Comparison of ENCODE assay signal across 16 cellular contexts in the genomic region with DNA sequence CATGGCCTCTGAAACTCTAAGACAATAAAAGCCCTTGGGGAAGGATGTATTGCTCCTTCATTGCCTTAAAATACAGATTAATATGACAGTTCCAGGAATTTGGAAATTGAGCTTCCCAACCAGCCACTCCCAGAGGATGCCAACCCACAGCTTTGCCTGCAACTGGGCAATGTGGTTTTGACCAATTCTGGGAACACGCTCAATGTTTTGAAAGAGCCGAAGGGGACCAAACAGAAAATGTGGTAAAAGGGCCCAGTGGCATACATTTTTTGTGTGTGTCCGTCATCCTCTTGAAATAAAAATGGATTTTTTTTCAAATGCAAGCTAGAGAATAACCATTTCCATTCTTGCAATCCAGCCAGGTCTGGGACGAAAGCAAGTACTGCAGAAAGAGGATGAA.
DNase-seq lines count a peak whose midpoint lies in the region; TF ChIP-seq lines count a peak whose summit lies in the region.
"Had no signal": no experiment of that assay in that cellular context is flagged by ENCODE, and none has a peak within 500 bp of the region (broad histone marks: within the 10 kb centered on the region; RNA-seq: fewer than 3 reads in every experiment).

No MANE protein-coding gene starts in this region.

- no peak for TF ChIP-seq POLR2A in esophagus muscularis mucosa (IDR thresholded peaks at IDR 0.05; ENCODE audit: low read depth)

- H3K4me1 ChIP-seq in adipocyte (ENCODE audit: control insufficient read depth, insufficient read depth, low read length) (peaks cover 10% of the 10 kb centered on the region), subcutaneous abdominal adipose tissue (ENCODE audit: control insufficient read depth in 5 of 5, insufficient read depth in 5 of 5, low read length in 5 of 5) (peaks cover 0 to 22% (median 6%) of the 10 kb centered on the region in 5 donors), esophagus muscularis mucosa (no peaks in the 10 kb centered on the region)

- WGBS in esophagus muscularis mucosa, result 93% methylated on average over 4 of the region's 4 CpGs

- TF ChIP-seq CTCF in fibroblast of the aortic adventitia (IDR thresholded peaks at IDR 0.05; ENCODE audit: insufficient read depth, low read length) (no peak), esophagus muscularis mucosa (IDR thresholded peaks at IDR 0.05) (no peak)

- H3K36me3 ChIP-seq in adipocyte (ENCODE audit: control insufficient read depth, insufficient read depth, low read length, severe bottlenecking), result no peaks in the 10 kb centered on the region
- no peaks in the 10 kb centered on the region for H3K36me3 ChIP-seq in subcutaneous abdominal adipose tissue (ENCODE audit: control insufficient read depth in 5 of 5, insufficient read depth in 5 of 5, low read length in 5 of 5)
- no peaks in the 10 kb centered on the region for H3K36me3 ChIP-seq in esophagus muscularis mucosa

- intact Hi-C loops in esophagus muscularis mucosa (cut with DNase I), result no loop called here

- DNase-seq in GOT3 (lab: John Stamatoyannopoulos, UW) (peak; percentile 15), adipocyte (ENCODE audit: low read depth) (no peak), fibroblast of the aortic adventitia (ENCODE audit: low read depth) (peak; percentile 19), HCEC 1CT (no peak), esophagus muscularis mucosa (ENCODE audit: extremely low spot score) (no peak)
- no peak for DNase-seq in activated CD4-positive, alpha-beta T cell treated with anti-CD3 and anti-CD28 coated beads, Interleukin-2, amount 50 U/mL, for 1 hour
- DNase-seq: ACHN; CD8-positive, alpha-beta T cell; DMS79 treated with DMSO at 0.1 percent for 48 hours; NCI-H1436; NCI-H2029; NCI-H2171; NCI-H446; NCI-H69 had no signal

- no peaks in the 10 kb centered on the region for H3K27me3 ChIP-seq in adipocyte (replicated peaks; ENCODE audit: control insufficient read depth, insufficient read depth, low read length)
- H3K27me3 ChIP-seq in subcutaneous abdominal adipose tissue (ENCODE audit: control insufficient read depth in 5 of 5, insufficient read depth in 4 of 5, low read length in 5 of 5), result no peaks in the 10 kb centered on the region
- no peaks in the 10 kb centered on the region for H3K27me3 ChIP-seq in esophagus muscularis mucosa

- H3K4me3 ChIP-seq in adipocyte (ENCODE audit: low read length), result no peak overlapping the region
- no peak overlapping the region for H3K4me3 ChIP-seq in fibroblast of the aortic adventitia (ENCODE audit: low read depth, low read length)
- H3K4me3 ChIP-seq in subcutaneous abdominal adipose tissue (ENCODE audit: low read depth in 1 of 5, low read length in 5 of 5), result no peak overlapping the region
- no peak overlapping the region for H3K4me3 ChIP-seq in esophagus muscularis mucosa

- H3K9ac ChIP-seq in adipocyte (ENCODE audit: low read length) (peak overlapping the region; percentile 9), subcutaneous abdominal adipose tissue (ENCODE audit: low read length in 5 of 5) (peak overlapping the region in 1 of 5 donors; percentile 64)

- TF ChIP-seq EP300 in esophagus muscularis mucosa (IDR thresholded peaks at IDR 0.05), result no peak

- peak overlapping the region; percentile 60 for H3K27ac ChIP-seq in subcutaneous abdominal adipose tissue (ENCODE audit: low read depth, low read length)
- no peak overlapping the region for H3K27ac ChIP-seq in esophagus muscularis mucosa (replicated peaks in 1 of 4)
- H3K27ac ChIP-seq: HL-60 had no signal

- H3K9me3 ChIP-seq in adipocyte (ENCODE audit: control insufficient read depth, low read length) (no peaks in the 10 kb centered on the region), subcutaneous abdominal adipose tissue (ENCODE audit: control insufficient read depth in 5 of 5, low read length in 5 of 5) (no peaks in the 10 kb centered on the region), esophagus muscularis mucosa (no peaks in the 10 kb centered on the region)

Comparison
In these comparisons a context has a peak if more than half of its experiments do, and no peak if none do; other contexts are left out.
1. DNase-seq: peak in GOT3 (single experiment) and fibroblast of the aortic adventitia (single experiment); none in adipocyte (single experiment), HCEC 1CT (single experiment), activated CD4-positive, alpha-beta T cell treated with anti-CD3 and anti-CD28 coated beads, Interleukin-2, amount 50 U/mL, for 1 hour (single experiment) and esophagus muscularis mucosa (single experiment).